In genomic region chr9:2857564-2858198, GRCh38 we compare ENCODE assay signal across 8 cellular contexts. TPM values are rescaled to one million over a fixed set of nuclear protein-coding genes. Genes with fewer than 3 reads are reported as not detected.
DNase-seq lines count a peak whose midpoint lies in the region; ATAC-seq, FAIRE-seq and TF ChIP-seq lines count a peak whose summit lies in the region.

No MANE protein-coding gene starts in this region.

- no peaks in the 10 kb centered on the region for H3K36me3 Mint-ChIP-seq in activated CD4-positive, alpha-beta memory T cell treated with anti-CD3 and anti-CD28 coated beads, Interleukin-2, amount 10 ng/mL, durations not matched to agents 7 days and 5 days (ENCODE audit: low read depth)

- H3K9me3 Mint-ChIP-seq in activated CD4-positive, alpha-beta memory T cell treated with anti-CD3 and anti-CD28 coated beads, Interleukin-2, amount 10 ng/mL, durations not matched to agents 7 days and 5 days, result no peaks in the 10 kb centered on the region

- ATAC-seq in GM19468 (IDR thresholded peaks at IDR 0.05; ENCODE audit: extremely low read depth, unreplicated experiment) (peak; percentile 85), HG03565 (IDR thresholded peaks at IDR 0.05; ENCODE audit: unreplicated experiment) (peak; percentile 94)

- CTCF ChIA-PET in activated CD4-positive, alpha-beta memory T cell treated with anti-CD3 and anti-CD28 coated beads, Interleukin-2, amount 10 ng/mL, durations not matched to agents 7 days and 5 days (lab: Charles Lee), result interaction anchor here (0.8 to 3.3 kb wide), 17 partner anchors 9 to 583 kb away, joined by 3 to 36 read pairs (median 4); partner anchors contain the start of gene PUM3

- H3K27ac Mint-ChIP-seq in activated CD4-positive, alpha-beta memory T cell treated with anti-CD3 and anti-CD28 coated beads, Interleukin-2, amount 10 ng/mL, durations not matched to agents 7 days and 5 days, result no peak overlapping the region

- no peak overlapping the region for H3K4me3 Mint-ChIP-seq in activated CD4-positive, alpha-beta memory T cell treated with anti-CD3 and anti-CD28 coated beads, Interleukin-2, amount 10 ng/mL, durations not matched to agents 7 days and 5 days

- peak; percentile 89 for TF ChIP-seq CTCF in D721Med (IDR thresholded peaks at IDR 0.05; ENCODE audit: insufficient read depth, missing control alignments)

- POLR2A ChIA-PET in activated CD4-positive, alpha-beta memory T cell treated with anti-CD3 and anti-CD28 coated beads, Interleukin-2, amount 10 ng/mL, durations not matched to agents 7 days and 5 days (lab: Charles Lee), result interaction anchor here (1.2 kb wide), 1 partner anchor 14 kb away, joined by 6 read pairs; the partner anchor contains the start of gene PUM3

- peak; percentile 80 for FAIRE-seq in D721Med (lab: Jason Lieb, UNC)
- peak; percentile 88 for FAIRE-seq in endometrium (lab: Jason Lieb, UNC)

- DNase-seq in D721Med (ENCODE audit: insufficient read length, low spot score) (no peak), NCI-H748 treated with DMSO at 0.1 percent for 48 hours (lab: John Stamatoyannopoulos, UW) (peak; percentile 73), mucosa of gallbladder (ENCODE audit: low spot score) (peak; percentile 75)
- DNase-seq in activated CD4-positive, alpha-beta memory T cell treated with anti-CD3 and anti-CD28 coated beads, Interleukin-2, amount 10 ng/mL, durations not matched to agents 7 days and 5 days, result peak; percentile 73
- DNase-seq in stimulated activated CD8-positive, alpha-beta memory T cell treated with anti-CD3 and anti-CD28 coated beads, Interleukin-7, amount 100 ng/mL, for 48 hours (ENCODE audit: extremely low read depth in 1 of 2, low read depth in 1 of 2), result peak; percentile 3 to 38

- peaks cover 36% of the 10 kb centered on the region for H3K27me3 Mint-ChIP-seq in activated CD4-positive, alpha-beta memory T cell treated with anti-CD3 and anti-CD28 coated beads, Interleukin-2, amount 10 ng/mL, durations not matched to agents 7 days and 5 days

- H3K4me1 Mint-ChIP-seq in activated CD4-positive, alpha-beta memory T cell treated with anti-CD3 and anti-CD28 coated beads, Interleukin-2, amount 10 ng/mL, durations not matched to agents 7 days and 5 days, result peaks cover 10% of the 10 kb centered on the region

RNA-seq across cellular contexts. Expression of gene PUM3, which starts 13.8 kb away (rescaled TPM):
- total RNA-seq in activated CD4-positive, alpha-beta memory T cell treated with anti-CD3 and anti-CD28 coated beads, Interleukin-2, amount 10 ng/mL, durations not matched to agents 7 days and 5 days, result 10 to 100 TPM; 39.1 to 41.2 TPM
- total RNA-seq in mucosa of gallbladder, result 22.3 TPM
